In genomic region chr3:167735233-167736107, GRCh38 we compare ENCODE assay signal across 8 cellular contexts. TPM values are rescaled to one million over a fixed set of nuclear protein-coding genes. Genes with fewer than 3 reads are reported as not detected.
DNase-seq lines count a peak whose midpoint lies in the region; TF ChIP-seq lines count a peak whose summit lies in the region.

A gene with protein sequence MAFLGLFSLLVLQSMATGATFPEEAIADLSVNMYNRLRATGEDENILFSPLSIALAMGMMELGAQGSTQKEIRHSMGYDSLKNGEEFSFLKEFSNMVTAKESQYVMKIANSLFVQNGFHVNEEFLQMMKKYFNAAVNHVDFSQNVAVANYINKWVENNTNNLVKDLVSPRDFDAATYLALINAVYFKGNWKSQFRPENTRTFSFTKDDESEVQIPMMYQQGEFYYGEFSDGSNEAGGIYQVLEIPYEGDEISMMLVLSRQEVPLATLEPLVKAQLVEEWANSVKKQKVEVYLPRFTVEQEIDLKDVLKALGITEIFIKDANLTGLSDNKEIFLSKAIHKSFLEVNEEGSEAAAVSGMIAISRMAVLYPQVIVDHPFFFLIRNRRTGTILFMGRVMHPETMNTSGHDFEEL (plus strand): TSS chr3:167735721. CDS start chr3:167789129, 53,408 bp downstream.

- WGBS in tibial nerve, 2 donors = 0 to 1% methylated on average over 33 to 37 of the region's 37 CpGs

- H3K9me3 ChIP-seq in cardiac muscle cell (ENCODE audit: low read depth) = no peaks in the 10 kb centered on the region
- no peaks in the 10 kb centered on the region for H3K9me3 ChIP-seq in parathyroid adenoma (ENCODE audit: control insufficient read depth, low read length)
- H3K9me3 ChIP-seq in tibial nerve = no peaks in the 10 kb centered on the region

- H3K9ac ChIP-seq in parathyroid adenoma = peak within 1 kb of the TSS; percentile 65

- peaks cover 15% of the 10 kb centered on the region for H3K4me1 ChIP-seq in cardiac muscle cell (ENCODE audit: low read depth)
- peaks cover 6% of the 10 kb centered on the region for H3K4me1 ChIP-seq in parathyroid adenoma
- H3K4me1 ChIP-seq in tibial nerve = peaks cover 0 to 39% (median 17%) of the 10 kb centered on the region in 4 donors

- TF ChIP-seq POLR2A in tibial nerve (IDR thresholded peaks at IDR 0.05) = peak; percentile 40 to 55

- H2AFZ ChIP-seq in parathyroid adenoma = peak within 1 kb of the TSS; percentile 96

- H3K9me3 Mint-ChIP-seq in HFFc6 = no peaks in the 10 kb centered on the region

- TF ChIP-seq CTCF in GM10248 (IDR thresholded peaks at IDR 0.05; ENCODE audit: control extremely low read depth, extremely low read depth, low read depth, missing control alignments) (no peak), HFFc6 (IDR thresholded peaks at IDR 0.05) (no peak), cardiac muscle cell (IDR thresholded peaks at IDR 0.05; ENCODE audit: low read depth, low read length) (no peak), parathyroid adenoma (IDR thresholded peaks at IDR 0.05) (no peak), tibial nerve (IDR thresholded peaks at IDR 0.05) (peak in 1 of 5 experiments; percentile 15)

- no peaks in the 10 kb centered on the region for H3K27me3 Mint-ChIP-seq in HFFc6 (ENCODE audit: insufficient read depth)

- H3K4me3 ChIP-seq in cardiac muscle cell (peak within 1 kb of the TSS; percentile 75), parathyroid adenoma (ENCODE audit: low read depth, low read length) (peak within 1 kb of the TSS; percentile 90), tibial nerve (peak within 1 kb of the TSS; percentile 65 to 82 (median 74))

- DNase-seq in GM10248 (ENCODE audit: extremely low spot score) (peak; percentile 73), HFFc6 (peak; percentile 88), MV-4-11 (lab: John Stamatoyannopoulos, UW) (peak; percentile 89), SK-MEL-5 (ENCODE audit: low read depth, low spot score) (peak; percentile 92), cardiac muscle cell (ENCODE audit: low read depth in 1 of 2, low spot score in 1 of 2) (peak; percentile 93 to 94), tibial nerve (ENCODE audit: low spot score in 2 of 2) (peak; percentile 68 to 83)
- DNase-seq in activated naive CD8-positive, alpha-beta T cell treated with anti-CD3 and anti-CD28 coated beads, Interleukin-2, amount 50 U/mL, for 16 hours (ENCODE audit: low read depth, low spot score) = peak; percentile 44

- H3K36me3 ChIP-seq in cardiac muscle cell = no peaks in the 10 kb centered on the region
- H3K36me3 ChIP-seq in parathyroid adenoma (ENCODE audit: control insufficient read depth, insufficient read depth, low read length) = no peaks in the 10 kb centered on the region
- no peaks in the 10 kb centered on the region for H3K36me3 ChIP-seq in tibial nerve

- no peak within 1 kb of the TSS for H3K4me3 Mint-ChIP-seq in HFFc6

- peak within 1 kb of the TSS; percentile 68 for H3K4me2 ChIP-seq in parathyroid adenoma (ENCODE audit: low read length)

- H3K4me1 Mint-ChIP-seq in HFFc6 (ENCODE audit: low read depth) = no peaks in the 10 kb centered on the region

- H3K27me3 ChIP-seq in cardiac muscle cell (peaks cover 3% of the 10 kb centered on the region), parathyroid adenoma (ENCODE audit: control insufficient read depth, insufficient read depth, low read length) (no peaks in the 10 kb centered on the region), tibial nerve (no peaks in the 10 kb centered on the region)

- H3K79me2 ChIP-seq in parathyroid adenoma = peaks cover 28% of the 10 kb centered on the region

- CTCF ChIA-PET in GM10248 (lab: Yijun Ruan, JAX) = interaction anchor here (0.7 to 3.4 kb wide), 9 partner anchors 8 to 48 kb away, joined by 3 to 20 read pairs (median 3); no protein-coding TSS in a partner anchor

- in situ Hi-C loops in SK-MEL-5 (cut with HindIII; ENCODE audit: low pct_unique_long_range_greater_than_20kb, low sequenced_read_pairs) = no loop called here

- TF ChIP-seq EP300 in tibial nerve (IDR thresholded peaks at IDR 0.05) = peak in 1 of 2 donors; percentile 81

- H3K27ac Mint-ChIP-seq in HFFc6 = no peak within 1 kb of the TSS

- POLR2A ChIA-PET in GM10248 (lab: Yijun Ruan, JAX) = no interaction called here

- no peaks in the 10 kb centered on the region; the same call in 1 of the 2 replicates for H3K36me3 Mint-ChIP-seq in HFFc6 (ENCODE audit: low read depth)

- H3K27ac ChIP-seq in cardiac muscle cell (peak within 1 kb of the TSS; percentile 84), parathyroid adenoma (peak within 1 kb of the TSS; percentile 74), tibial nerve (peak within 1 kb of the TSS; percentile 60 to 89 (median 87))

RNA-seq across cellular contexts. Expression of the gene that starts here (rescaled TPM):
- 1 to 10 TPM; 2.2 to 6.2 (median 2.6) TPM for total RNA-seq in HFFc6 (2021; fragmentation: NEBNext Ultra II Directional; extraction: Animal tissue kit (Norgen Biotek cat#: 25700))
- 14.4 and 14.6 TPM in 2 replicates for total RNA-seq in SK-MEL-5 (2014; rRNA removed; shearing (Covaris generic))
- polyA plus RNA-seq in SK-MEL-5 (2015; cell fraction: cytosol; rRNA removed) = 4.6 and 7.6 TPM in 2 replicates
- 3.1 and 5.6 TPM in 2 replicates for polyA plus RNA-seq in SK-MEL-5 (2015; cell fraction: nucleus; rRNA removed)
- total RNA-seq in cardiac muscle cell (23.9 and 33.5 TPM in 2 replicates), tibial nerve (10 to 100 TPM in 1 of 4 donors, 1 to 10 TPM in 3; 1.2 to 15.5 (median 3.8) TPM)
- 81.2 and 117 TPM in 2 replicates for polyA plus RNA-seq in cardiac muscle cell

Comparison
In these comparisons a context has a peak if more than half of its experiments do, and no peak if none do; other contexts are left out.
1. Peak in every context shown above with its lines: DNase-seq, H3K4me3 ChIP-seq and H3K27ac ChIP-seq.